In the genomic region with DNA sequence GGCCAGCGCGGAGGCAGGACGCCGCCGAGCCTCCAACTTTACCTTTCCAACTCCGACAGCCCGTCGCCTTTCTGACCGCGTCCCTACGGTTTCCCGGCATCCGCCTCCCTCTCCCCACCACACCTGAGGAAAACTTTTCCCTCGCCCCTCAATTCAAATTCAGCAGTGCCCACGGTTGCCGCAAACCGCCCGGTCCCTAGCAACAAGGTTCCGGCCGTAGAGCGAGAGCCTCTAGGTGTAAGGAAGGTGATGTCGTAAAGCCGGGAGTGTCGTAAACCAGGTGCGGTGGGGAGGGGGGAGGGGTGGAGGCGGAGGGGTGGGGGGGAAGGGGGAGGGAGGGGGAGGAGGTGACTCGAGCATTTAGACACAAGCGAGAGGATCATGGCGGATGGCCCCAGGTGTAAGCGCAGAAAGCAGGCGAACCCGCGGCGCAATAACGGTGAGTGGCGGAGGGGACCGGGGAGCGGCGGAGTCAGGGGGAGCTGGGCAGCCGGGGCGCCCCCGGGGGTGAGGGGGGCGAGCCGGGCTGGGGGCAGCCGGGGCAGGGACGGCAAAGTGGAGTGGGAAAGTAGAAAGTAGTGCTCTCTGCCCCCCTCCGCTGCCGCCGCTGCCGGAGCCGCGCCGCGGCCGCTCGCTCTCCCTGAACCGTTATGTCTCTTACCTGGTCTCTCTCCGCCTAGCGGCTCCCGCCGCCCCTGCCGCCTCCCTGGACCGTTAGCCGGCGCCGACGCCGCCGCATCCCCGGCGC, we compare ENCODE assay signal across 8 cellular contexts. TPM values are rescaled to one million over a fixed set of nuclear protein-coding genes. Genes with fewer than 3 reads are reported as not detected.
DNase-seq lines count a peak whose midpoint lies in the region; ATAC-seq and TF ChIP-seq lines count a peak whose summit lies in the region.

A gene (plus strand): TSS at position 363 of the 748 bp plus-strand sequence. CDS start 19 bp downstream, at position 382.

- ATAC-seq in GM21825 (IDR thresholded peaks at IDR 0.05; ENCODE audit: unreplicated experiment) (peak; percentile 32), RWPE2 (ENCODE audit: low read depth) (peak; percentile 85), foreskin keratinocyte (peak; percentile 86)

- TF ChIP-seq CTCF in RWPE2 (IDR thresholded peaks at IDR 0.05; ENCODE audit: poor library complexity, severe bottlenecking) (no peak), foreskin keratinocyte (conservative IDR thresholded peaks at IDR 0.05) (peak; percentile 50)

- peak within 1 kb of the TSS; percentile 96 for H3K4me3 ChIP-seq in RWPE2 (ENCODE audit: severe bottlenecking)
- H3K4me3 ChIP-seq in neuron (ENCODE audit: low read length): peak within 1 kb of the TSS; percentile 100
- peak within 1 kb of the TSS; percentile 89 to 93 (median 92) for H3K4me3 ChIP-seq in subcutaneous abdominal adipose tissue (ENCODE audit: low read depth in 1 of 5, low read length in 5 of 5)

- H3K27ac ChIP-seq in RWPE2 (ENCODE audit: poor library complexity, severe bottlenecking) (peak within 1 kb of the TSS; percentile 63), foreskin keratinocyte (peak within 1 kb of the TSS; percentile 75), subcutaneous abdominal adipose tissue (ENCODE audit: low read depth, low read length) (peak within 1 kb of the TSS; percentile 89)

- H3K4me1 ChIP-seq in RWPE2 (ENCODE audit: insufficient read depth, poor library complexity, severe bottlenecking) (peaks cover 8% of the 10 kb centered on the region), foreskin keratinocyte (no peaks in the 10 kb centered on the region), neuron (ENCODE audit: insufficient read depth, low read length) (peaks cover 38% of the 10 kb centered on the region), subcutaneous abdominal adipose tissue (ENCODE audit: control insufficient read depth in 5 of 5, insufficient read depth in 5 of 5, low read length in 5 of 5) (peaks cover 0 to 51% (median 44%) of the 10 kb centered on the region in 5 donors)

- peak within 1 kb of the TSS in 4 of 5 donors; percentile 77 to 89 (median 84) for H3K9ac ChIP-seq in subcutaneous abdominal adipose tissue (ENCODE audit: low read length in 5 of 5)

- H2AFZ ChIP-seq in neuron (ENCODE audit: low read depth, low read length): peak within 1 kb of the TSS; percentile 92

- H3K27me3 ChIP-seq in RWPE2 (ENCODE audit: insufficient read depth, poor library complexity, severe bottlenecking) (peaks cover 36% of the 10 kb centered on the region), foreskin keratinocyte (peaks cover 42% of the 10 kb centered on the region), neuron (ENCODE audit: insufficient read depth, low read length) (no peaks in the 10 kb centered on the region), subcutaneous abdominal adipose tissue (ENCODE audit: control insufficient read depth in 5 of 5, insufficient read depth in 4 of 5, low read length in 5 of 5) (no peaks in the 10 kb centered on the region)

- peak; percentile 92 for DNase-seq in Daoy (ENCODE audit: low read depth)
- DNase-seq in LHCN-M2 (ENCODE audit: low read depth): peak; percentile 90
- peak; percentile 91 for DNase-seq in RWPE2 (ENCODE audit: low spot score)
- DNase-seq in activated gamma-delta T cell (lab: John Stamatoyannopoulos, UW): peak; percentile 72
- peak; percentile 70 to 84 for DNase-seq in foreskin keratinocyte

- no peaks in the 10 kb centered on the region for H3K9me3 ChIP-seq in RWPE2 (ENCODE audit: severe bottlenecking)
- H3K9me3 ChIP-seq in neuron (ENCODE audit: low read length): no peaks in the 10 kb centered on the region
- H3K9me3 ChIP-seq in subcutaneous abdominal adipose tissue (ENCODE audit: control insufficient read depth in 5 of 5, low read length in 5 of 5): no peaks in the 10 kb centered on the region

- H3K36me3 ChIP-seq in RWPE2 (ENCODE audit: low read depth) (no peaks in the 10 kb centered on the region), neuron (ENCODE audit: insufficient read depth, low read length) (no peaks in the 10 kb centered on the region), subcutaneous abdominal adipose tissue (ENCODE audit: control insufficient read depth in 5 of 5, insufficient read depth in 5 of 5, low read length in 5 of 5) (no peaks in the 10 kb centered on the region)

RNA-seq across cellular contexts. Expression of the gene that starts here (rescaled TPM):
- 11.3 and 14.9 TPM in 2 replicates for total RNA-seq in Daoy (2014; rRNA removed; shearing (Covaris generic))
- total RNA-seq in LHCN-M2 (2014; rRNA removed) (54.1 and 83.5 TPM in 2 replicates), foreskin keratinocyte (0.24 and 0.35 TPM in 2 replicates)
- polyA plus RNA-seq in LHCN-M2 (2012): 18.5 TPM
- polyA plus RNA-seq in foreskin keratinocyte: 0.01 and 0.02 TPM in 2 replicates

Comparison
In these comparisons a context has a peak if more than half of its experiments do, and no peak if none do; other contexts are left out.
1. Peak in every context shown above with its lines: DNase-seq, ATAC-seq, H3K4me3 ChIP-seq and H3K27ac ChIP-seq.
2. Peak in DNase-seq, ATAC-seq and H3K27ac ChIP-seq in foreskin keratinocyte; RNA of the gene not detected or under 1 TPM.
3. ATAC-seq: peak in every context shown above with its lines; median percentile 86 in foreskin keratinocyte; 85 in RWPE2; 32 in GM21825.